Comparison of ENCODE assay signal across 18 cellular contexts in the genomic region with DNA sequence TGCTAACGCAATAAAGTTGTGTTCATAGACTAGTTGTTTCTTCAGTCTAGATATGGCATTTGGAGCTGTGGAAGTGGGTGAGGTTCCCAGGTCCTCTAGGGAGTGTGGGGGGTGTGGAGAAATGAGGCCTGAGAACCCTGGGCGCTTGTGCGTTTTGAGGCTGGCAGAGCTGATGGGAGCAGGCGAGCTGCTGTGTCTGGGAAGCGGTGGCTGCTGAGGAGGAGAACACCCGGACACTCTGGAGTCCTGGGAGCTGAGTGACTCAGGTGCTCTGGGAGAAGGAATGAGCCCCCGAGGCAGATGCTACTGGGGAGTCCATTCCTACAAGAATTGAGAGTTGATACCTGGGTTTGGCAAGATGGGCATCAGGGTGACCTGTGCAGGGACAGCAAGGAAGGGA.
DNase-seq lines count a peak whose midpoint lies in the region; ATAC-seq and TF ChIP-seq lines count a peak whose summit lies in the region.
"Had no signal": no experiment of that assay in that cellular context is flagged by ENCODE, and none has a peak within 500 bp of the region (broad histone marks: within the 10 kb centered on the region; RNA-seq: fewer than 3 reads in every experiment).

No MANE protein-coding gene starts in this region.

- POLR2A ChIA-PET in T-cell (lab: Charles Lee): no interaction called here

- H3K9ac ChIP-seq in endodermal cell (ENCODE audit: extremely low read depth, low read length, poor library complexity, severe bottlenecking) (no peak overlapping the region), trophoblast cell (ENCODE audit: low read length) (no peak overlapping the region)

- H3K4me3 Mint-ChIP-seq in T-cell: no peak overlapping the region
- no peak overlapping the region for H3K4me3 Mint-ChIP-seq in T-helper 17 cell
- no peak overlapping the region for H3K4me3 Mint-ChIP-seq in endodermal cell
- no peak overlapping the region for H3K4me3 Mint-ChIP-seq in type B pancreatic cell
- H3K4me3 Mint-ChIP-seq: CD8-positive, alpha-beta T cell; HFFc6 had no signal

- no peak overlapping the region for H4K12ac ChIP-seq in trophoblast cell (ENCODE audit: low read depth, low read length)

- DNase-seq in T-cell (no peak), T-helper 17 cell (no peak), endodermal cell (peak; percentile 24), type B pancreatic cell (ENCODE audit: extremely low spot score, unreplicated experiment) (peak; percentile 40), trophoblast cell (no peak)
- DNase-seq: BE2C, COR-L47, DMS153, DMS79 treated with DMSO at 0.1 percent for 48 hours, EL, HCEC 1CT, HFFc6 had no signal

- H3K9me3 Mint-ChIP-seq in T-cell (no peaks in the 10 kb centered on the region), endodermal cell (peaks cover 6% of the 10 kb centered on the region), type B pancreatic cell (no peaks in the 10 kb centered on the region)
- H3K9me3 Mint-ChIP-seq: CD8-positive, alpha-beta T cell; HFFc6 had no signal

- no peak overlapping the region for H3K14ac ChIP-seq in trophoblast cell (ENCODE audit: low read length)

- no peak overlapping the region for H3K4me2 ChIP-seq in trophoblast cell (ENCODE audit: low read length)
- H3K4me2 ChIP-seq: A549 had no signal

- H3K4me1 Mint-ChIP-seq in T-cell (no peaks in the 10 kb centered on the region), T-helper 17 cell (peaks cover 9% of the 10 kb centered on the region), endodermal cell (no peaks in the 10 kb centered on the region), type B pancreatic cell (ENCODE audit: unreplicated experiment) (no peaks in the 10 kb centered on the region)

- H3K4me3 ChIP-seq in endodermal cell (ENCODE audit: low read length) (no peak overlapping the region), trophoblast cell (ENCODE audit: low read depth, low read length) (no peak overlapping the region)
- H3K4me3 ChIP-seq: A549 had no signal

- WGBS in endodermal cell (ENCODE audit: insufficient coverage in 1 of 2, insufficient read length in 1 of 2), 2 experiments: 92 to 95% methylated on average over 2 to 7 of the region's 7 CpGs
- WGBS in trophoblast cell (ENCODE audit: extremely low coverage, insufficient coverage, insufficient read length): no CpG with 5 or more reads among the region's 7 CpGs

- no peaks in the 10 kb centered on the region for H3K79me2 ChIP-seq in trophoblast cell (ENCODE audit: control insufficient read depth, insufficient read depth, low read length, poor library complexity)

- no peak overlapping the region for H2BK120ac ChIP-seq in trophoblast cell (ENCODE audit: insufficient read depth, low read length, poor library complexity)

- H3K23ac ChIP-seq in trophoblast cell (ENCODE audit: low read length): no peak overlapping the region

- no peaks in the 10 kb centered on the region for H3K79me1 ChIP-seq in trophoblast cell (ENCODE audit: low read length)

- no peak overlapping the region for H4K91ac ChIP-seq in trophoblast cell (ENCODE audit: low read depth, low read length)

- H2AK5ac ChIP-seq in trophoblast cell (ENCODE audit: low read length): no peak overlapping the region

- H3K27ac Mint-ChIP-seq in T-cell: peak overlapping the region; percentile 0 to 16
- H3K27ac Mint-ChIP-seq in T-helper 17 cell: peak overlapping the region; percentile 27
- no peak overlapping the region for H3K27ac Mint-ChIP-seq in endodermal cell
- no peak overlapping the region for H3K27ac Mint-ChIP-seq in type B pancreatic cell
- H3K27ac Mint-ChIP-seq: CD8-positive, alpha-beta T cell; HFFc6 had no signal

- ATAC-seq in T-cell (replicated peaks in 1 of 4) (no peak), T-helper 17 cell (no peak), GM21423 (IDR thresholded peaks at IDR 0.05; ENCODE audit: unreplicated experiment) (no peak), HG02571 (IDR thresholded peaks at IDR 0.05; ENCODE audit: unreplicated experiment) (no peak)
- ATAC-seq: CD8-positive, alpha-beta T cell; HepG2 had no signal

- no peak overlapping the region for H2BK12ac ChIP-seq in trophoblast cell (ENCODE audit: low read length)

- no peak overlapping the region for H3K18ac ChIP-seq in trophoblast cell (ENCODE audit: low read length)

- H2BK5ac ChIP-seq in trophoblast cell (ENCODE audit: low read depth, low read length, poor library complexity): no peak overlapping the region

- H3K27ac ChIP-seq in endodermal cell (ENCODE audit: low read depth, low read length): no peak overlapping the region
- no peak overlapping the region for H3K27ac ChIP-seq in trophoblast cell (ENCODE audit: low read depth, low read length)
- H3K27ac ChIP-seq: A549, C4-2B had no signal

- H3K36me3 ChIP-seq in endodermal cell (ENCODE audit: control insufficient read depth, insufficient read depth, low read length): peaks cover 20% of the 10 kb centered on the region
- H3K36me3 ChIP-seq in trophoblast cell (ENCODE audit: control insufficient read depth in 1 of 2, insufficient read depth in 2 of 2, low read length in 2 of 2): peaks cover 12 to 19% of the 10 kb centered on the region in 2 experiments

- no peak overlapping the region for H4K8ac ChIP-seq in trophoblast cell (ENCODE audit: low read depth, low read length)

- H3K27me3 ChIP-seq in endodermal cell (ENCODE audit: control insufficient read depth, insufficient read depth, low read length, poor library complexity, severe bottlenecking) (no peaks in the 10 kb centered on the region), trophoblast cell (ENCODE audit: insufficient read depth, low read length) (no peaks in the 10 kb centered on the region)
- H3K27me3 ChIP-seq: BE2C had no signal

- CTCF ChIA-PET in T-cell (lab: Charles Lee): no interaction called here

- no peaks in the 10 kb centered on the region for H3K27me3 Mint-ChIP-seq in T-cell
- no peaks in the 10 kb centered on the region for H3K27me3 Mint-ChIP-seq in T-helper 17 cell
- H3K27me3 Mint-ChIP-seq in endodermal cell (ENCODE audit: insufficient read depth): no peaks in the 10 kb centered on the region
- no peaks in the 10 kb centered on the region for H3K27me3 Mint-ChIP-seq in type B pancreatic cell

- H3K4me1 ChIP-seq in endodermal cell (ENCODE audit: control insufficient read depth, insufficient read depth, low read length) (no peaks in the 10 kb centered on the region), trophoblast cell (ENCODE audit: control insufficient read depth in 1 of 2, insufficient read depth in 2 of 2, low read length in 2 of 2) (no peaks in the 10 kb centered on the region)
- H3K4me1 ChIP-seq: A549, BE2C had no signal

- no peak overlapping the region for H3K4ac ChIP-seq in trophoblast cell (ENCODE audit: low read depth, low read length)

- no peak for TF ChIP-seq CTCF in endodermal cell (conservative IDR thresholded peaks at IDR 0.05)
- no peak for TF ChIP-seq CTCF in type B pancreatic cell (conservative IDR thresholded peaks at IDR 0.05)

- peaks cover 70% of the 10 kb centered on the region for H3K36me3 Mint-ChIP-seq in T-cell
- H3K36me3 Mint-ChIP-seq in T-helper 17 cell (ENCODE audit: low read depth): peaks cover 27% of the 10 kb centered on the region
- H3K36me3 Mint-ChIP-seq in endodermal cell (ENCODE audit: low read depth): peaks cover 57% of the 10 kb centered on the region
- H3K36me3 Mint-ChIP-seq in type B pancreatic cell: peaks cover 33% of the 10 kb centered on the region

- no peak overlapping the region for H2AFZ ChIP-seq in trophoblast cell (ENCODE audit: insufficient read depth, low read length, poor library complexity)

- H3K9me3 ChIP-seq in T-helper 17 cell (ENCODE audit: control insufficient read depth, low read length, poor library complexity, severe bottlenecking): no peaks in the 10 kb centered on the region
- no peaks in the 10 kb centered on the region for H3K9me3 ChIP-seq in endodermal cell (ENCODE audit: control insufficient read depth, low read length)
- H3K9me3 ChIP-seq in trophoblast cell (ENCODE audit: insufficient read depth, low read depth, low read length): no peaks in the 10 kb centered on the region
- H3K9me3 ChIP-seq: A549, BE2C had no signal

Comparison
In these comparisons a context has a peak if more than half of its experiments do, and no peak if none do; other contexts are left out.
1. DNase-seq: peak in endodermal cell (single experiment) and type B pancreatic cell (single experiment); none in T-cell (0 of 34), T-helper 17 cell (0 of 3) and trophoblast cell (0 of 2).
2. H3K27ac Mint-ChIP-seq: peak in T-cell (2 of 2) and T-helper 17 cell (single experiment); none in endodermal cell (single experiment) and type B pancreatic cell (single experiment).